ENCODE assay signal across 22 cellular contexts in genomic region chr3:48397767-48398681, GRCh38. TPM values are rescaled to one million over a fixed set of nuclear protein-coding genes. Genes with fewer than 3 reads are reported as not detected.
DNase-seq lines count a peak whose midpoint lies in the region; ATAC-seq and TF ChIP-seq lines count a peak whose summit lies in the region.
"Had no signal": no experiment of that assay in that cellular context is flagged by ENCODE, and none has a peak within 500 bp of the region (broad histone marks: within the 10 kb centered on the region; RNA-seq: fewer than 3 reads in every experiment).

No MANE protein-coding gene starts in this region.

- H2AFZ ChIP-seq in SK-N-SH (ENCODE audit: low read depth), result no peak overlapping the region

- no peak for TF ChIP-seq RAD21 in SK-N-SH (IDR thresholded peaks at IDR 0.05; ENCODE audit: low read length)

- no peaks in the 10 kb centered on the region for H3K9me2 ChIP-seq in SK-N-SH

- no peaks in the 10 kb centered on the region for H3K27me3 ChIP-seq in SK-N-SH (ENCODE audit: insufficient read depth)
- H3K27me3 ChIP-seq: left lung, tibial nerve had no signal

- DNase-seq in SK-N-SH (peak; percentile 10), iPS-NIHi7 (ENCODE audit: extremely low spot score) (peak; percentile 10), type B pancreatic cell (ENCODE audit: extremely low spot score, unreplicated experiment) (no peak), NCI-H1694 (lab: John Stamatoyannopoulos, UW) (no peak)
- DNase-seq: amniotic stem cell, C1 segment of cervical spinal cord, DMS153, NCI-H146, SHP77 had no signal

- H3K4me1 Mint-ChIP-seq in type B pancreatic cell (ENCODE audit: unreplicated experiment), result peaks cover 5% of the 10 kb centered on the region
- H3K4me1 Mint-ChIP-seq: central memory CD8-positive, alpha-beta T cell had no signal

- H3F3A ChIP-seq in SK-N-SH (replicated peaks; ENCODE audit: insufficient read depth), result peaks cover 12% of the 10 kb centered on the region

- H3K27ac ChIP-seq in SK-N-SH (ENCODE audit: low read depth in 2 of 2, low read length in 1 of 2), result peak overlapping the region in 1 of 2 experiments; percentile 60; a peak in 1 of 4 replicates
- H3K27ac ChIP-seq: prostate gland had no signal

- CTCF ChIA-PET in SK-N-SH (lab: Yijun Ruan, JAX), result interaction anchor here (0.8 to 15.6 kb wide), 5 partner anchors 10 to 107 kb away, joined by 3 to 399 read pairs (median 40); partner anchors contain the start of gene PLXNB1

- no peak for TF ChIP-seq EP300 in SK-N-SH (IDR thresholded peaks at IDR 0.05; ENCODE audit: borderline replicate concordance in 1 of 2, low read depth in 1 of 2, low read length in 1 of 2)

- peaks cover 6 to 23% of the 10 kb centered on the region in 2 experiments; a peak in 2 of 4 replicates for H3K4me1 ChIP-seq in SK-N-SH (ENCODE audit: control insufficient read depth in 1 of 2, insufficient read depth in 2 of 2, low read depth in 1 of 2, low read length in 1 of 2)
- H3K4me1 ChIP-seq: prostate gland had no signal

- H3K4me3 ChIP-seq in SK-N-SH (ENCODE audit: low read depth in 2 of 2, low read length in 1 of 2), result no peak overlapping the region
- H3K4me3 ChIP-seq: left lung, prostate gland, tibial nerve had no signal

- TF ChIP-seq CTCF in SK-N-SH (IDR thresholded peaks at IDR 0.05) (no peak), type B pancreatic cell (conservative IDR thresholded peaks at IDR 0.05) (no peak)

- no peaks in the 10 kb centered on the region for H3K9me3 ChIP-seq in SK-N-SH
- H3K9me3 ChIP-seq: left lung, prostate gland, tibial nerve had no signal

- no peak overlapping the region for H3K4me3 Mint-ChIP-seq in type B pancreatic cell
- H3K4me3 Mint-ChIP-seq: central memory CD8-positive, alpha-beta T cell; T-helper 1 cell treated with Interleukin-12 subunit alpha and Interleukin-12 subunit beta and Interleukin-4 antibody, amounts not matched to agents 30 μg/mL and 1 μg/mL, for 36 hours had no signal

- H3K27ac Mint-ChIP-seq in type B pancreatic cell, result peak overlapping the region; percentile 51
- H3K27ac Mint-ChIP-seq: T-helper 1 cell treated with Interleukin-12 subunit alpha and Interleukin-12 subunit beta and Interleukin-4 antibody, amounts not matched to agents 30 μg/mL and 1 μg/mL, for 36 hours had no signal

- no peaks in the 10 kb centered on the region for H3K9me3 Mint-ChIP-seq in type B pancreatic cell
- H3K9me3 Mint-ChIP-seq: central memory CD8-positive, alpha-beta T cell; T-helper 1 cell treated with Interleukin-12 subunit alpha and Interleukin-12 subunit beta and Interleukin-4 antibody, amounts not matched to agents 30 μg/mL and 1 μg/mL, for 36 hours had no signal

- no peaks in the 10 kb centered on the region for H3K36me3 ChIP-seq in SK-N-SH (replicated peaks in 1 of 2; ENCODE audit: control insufficient read depth in 1 of 2, insufficient read depth in 2 of 2, low read length in 1 of 2)
- H3K36me3 ChIP-seq: left lung, prostate gland had no signal

- H4K20me1 ChIP-seq in SK-N-SH (ENCODE audit: insufficient read depth), result no peaks in the 10 kb centered on the region

- no peak overlapping the region for H3K4me2 ChIP-seq in SK-N-SH

- no peaks in the 10 kb centered on the region for H3K36me3 Mint-ChIP-seq in type B pancreatic cell

- no peak overlapping the region for H3K9ac ChIP-seq in SK-N-SH

- peaks cover 4% of the 10 kb centered on the region for H3K27me3 Mint-ChIP-seq in type B pancreatic cell

- 66% methylated on average over 3 of the region's 9 CpGs for WGBS in SK-N-SH (ENCODE audit: low lambda C conversion rate)

- H3K79me2 ChIP-seq in SK-N-SH (ENCODE audit: insufficient read depth), result no peaks in the 10 kb centered on the region

- ATAC-seq in SK-N-SH treated with all-trans-retinoic acid at 6 μM for 48 hours (no peak), HG02970 (IDR thresholded peaks at IDR 0.05; ENCODE audit: low FRiP score, unreplicated experiment) (no peak)
- ATAC-seq: HCT116 had no signal

- POLR2A ChIA-PET in SK-N-SH (lab: Yijun Ruan, JAX), result interaction anchor here (0.6 to 1.8 kb wide), 2 partner anchors 24 to 51 kb away, joined by 3 to 6 read pairs; no protein-coding TSS in a partner anchor

TF ChIP-seq in SK-N-SH, 30 proteins besides CTCF, POLR2A, EP300 and RAD21 (continues in another document):
- no peak for TF ChIP-seq POLR2AphosphoS5 (IDR thresholded peaks at IDR 0.05; ENCODE audit: low read depth, low read length)
- no peak for TF ChIP-seq NRF1 (IDR thresholded peaks at IDR 0.05; ENCODE audit: low read depth, low read length)
- no peak for TF ChIP-seq SIN3A (IDR thresholded peaks at IDR 0.05; ENCODE audit: borderline replicate concordance, low read depth, low read length)
- TF ChIP-seq FOXM1 (IDR thresholded peaks at IDR 0.05; ENCODE audit: low read depth), result no peak
- no peak for TF ChIP-seq IRF3 (IDR thresholded peaks at IDR 0.05; ENCODE audit: low read depth, low read length)
- no peak for TF ChIP-seq MAX (IDR thresholded peaks at IDR 0.05; ENCODE audit: low read depth)
- no peak for TF ChIP-seq FOSL2 (IDR thresholded peaks at IDR 0.05; ENCODE audit: borderline replicate concordance, low read depth)
- TF ChIP-seq EZH2phosphoT487 (IDR thresholded peaks at IDR 0.05; ENCODE audit: borderline replicate concordance, low read depth), result no peak
- no peak for TF ChIP-seq RCOR1 (IDR thresholded peaks at IDR 0.05; ENCODE audit: low read length)

TF ChIP-seq in SK-N-SH treated with all-trans-retinoic acid at 6 μM for 48 hours, 23 proteins besides CTCF, POLR2A, EP300 and RAD21 (continues in another document):
- TF ChIP-seq ISL1 (CRISPR knock-in tag; IDR thresholded peaks at IDR 0.05) (no peak), TOX (CRISPR knock-in tag; IDR thresholded peaks at IDR 0.05; ENCODE audit: borderline replicate concordance) (no peak), CSDC2 (CRISPR knock-in tag; IDR thresholded peaks at IDR 0.05) (no peak), SNAI2 (CRISPR knock-in tag; IDR thresholded peaks at IDR 0.05) (no peak), ESRRG (CRISPR knock-in tag; IDR thresholded peaks at IDR 0.05) (no peak), ZFP30 (CRISPR knock-in tag; IDR thresholded peaks at IDR 0.05) (no peak), ARNTL (CRISPR knock-in tag; IDR thresholded peaks at IDR 0.05; ENCODE audit: borderline replicate concordance, low read depth) (no peak), TCF4 (CRISPR knock-in tag; IDR thresholded peaks at IDR 0.05; ENCODE audit: borderline replicate concordance) (no peak), GLIS3 (CRISPR knock-in tag; IDR thresholded peaks at IDR 0.05) (no peak), ZFP3 (CRISPR knock-in tag; IDR thresholded peaks at IDR 0.05) (no peak)
- TF ChIP-seq, protein P1, sequence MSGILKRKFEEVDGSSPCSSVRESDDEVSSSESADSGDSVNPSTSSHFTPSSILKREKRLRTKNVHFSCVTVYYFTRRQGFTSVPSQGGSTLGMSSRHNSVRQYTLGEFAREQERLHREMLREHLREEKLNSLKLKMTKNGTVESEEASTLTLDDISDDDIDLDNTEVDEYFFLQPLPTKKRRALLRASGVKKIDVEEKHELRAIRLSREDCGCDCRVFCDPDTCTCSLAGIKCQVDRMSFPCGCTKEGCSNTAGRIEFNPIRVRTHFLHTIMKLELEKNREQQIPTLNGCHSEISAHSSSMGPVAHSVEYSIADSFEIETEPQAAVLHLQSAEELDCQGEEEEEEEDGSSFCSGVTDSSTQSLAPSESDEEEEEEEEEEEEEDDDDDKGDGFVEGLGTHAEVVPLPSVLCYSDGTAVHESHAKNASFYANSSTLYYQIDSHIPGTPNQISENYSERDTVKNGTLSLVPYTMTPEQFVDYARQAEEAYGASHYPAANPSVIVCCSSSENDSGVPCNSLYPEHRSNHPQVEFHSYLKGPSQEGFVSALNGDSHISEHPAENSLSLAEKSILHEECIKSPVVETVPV (CRISPR knock-in tag; IDR thresholded peaks at IDR 0.05), result no peak
- TF ChIP-seq, protein P2, sequence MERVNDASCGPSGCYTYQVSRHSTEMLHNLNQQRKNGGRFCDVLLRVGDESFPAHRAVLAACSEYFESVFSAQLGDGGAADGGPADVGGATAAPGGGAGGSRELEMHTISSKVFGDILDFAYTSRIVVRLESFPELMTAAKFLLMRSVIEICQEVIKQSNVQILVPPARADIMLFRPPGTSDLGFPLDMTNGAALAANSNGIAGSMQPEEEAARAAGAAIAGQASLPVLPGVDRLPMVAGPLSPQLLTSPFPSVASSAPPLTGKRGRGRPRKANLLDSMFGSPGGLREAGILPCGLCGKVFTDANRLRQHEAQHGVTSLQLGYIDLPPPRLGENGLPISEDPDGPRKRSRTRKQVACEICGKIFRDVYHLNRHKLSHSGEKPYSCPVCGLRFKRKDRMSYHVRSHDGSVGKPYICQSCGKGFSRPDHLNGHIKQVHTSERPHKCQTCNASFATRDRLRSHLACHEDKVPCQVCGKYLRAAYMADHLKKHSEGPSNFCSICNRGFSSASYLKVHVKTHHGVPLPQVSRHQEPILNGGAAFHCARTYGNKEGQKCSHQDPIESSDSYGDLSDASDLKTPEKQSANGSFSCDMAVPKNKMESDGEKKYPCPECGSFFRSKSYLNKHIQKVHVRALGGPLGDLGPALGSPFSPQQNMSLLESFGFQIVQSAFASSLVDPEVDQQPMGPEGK (CRISPR knock-in tag; IDR thresholded peaks at IDR 0.05; ENCODE audit: borderline replicate concordance), result no peak

RNA-seq across cellular contexts. Expression of gene FBXW12, which starts 26.0 kb away (rescaled TPM):
- polyA plus RNA-seq in SK-N-SH (2012; rRNA removed), result 0.07 TPM in 1 of 2 replicates, not detected in the other
- 0.04 TPM in 1 of 2 replicates, not detected in the other for polyA plus RNA-seq in SK-N-SH (2012; cell fraction: cytosol; rRNA removed)
- 0.11 and 0.13 TPM in 2 replicates for polyA plus RNA-seq in SK-N-SH (2012; cell fraction: nucleus; rRNA removed)
- total RNA-seq in type B pancreatic cell (ENCODE audit: low replicate concordance), result not detected in 2 replicates
- total RNA-seq: A172; activated CD8-positive, alpha-beta memory T cell treated with anti-CD3 and anti-CD28 coated beads for 36 hours; fibroblast of villous mesenchyme; HT1080; left lung; MCF 10A; tibial nerve had no signal

RNA-seq across cellular contexts. Expression of gene PLXNB1, which starts 31.9 kb away (rescaled TPM):
- polyA plus RNA-seq in SK-N-SH (2012; rRNA removed), result 38.0 and 39.8 TPM in 2 replicates
- polyA plus RNA-seq in SK-N-SH (2012; cell fraction: cytosol; rRNA removed), result 6.5 and 13.9 TPM in 2 replicates
- 195 and 267 TPM in 2 replicates for polyA plus RNA-seq in SK-N-SH (2012; cell fraction: nucleus; rRNA removed)
- 212 and 367 TPM in 2 replicates for total RNA-seq in type B pancreatic cell (ENCODE audit: low replicate concordance)

RNA-seq across cellular contexts. Expression of gene CCDC51, which starts 41.9 kb away (rescaled TPM):
- 24.2 and 29.6 TPM in 2 replicates for polyA plus RNA-seq in SK-N-SH (2012; rRNA removed)
- 22.7 and 27.4 TPM in 2 replicates for polyA plus RNA-seq in SK-N-SH (2012; cell fraction: cytosol; rRNA removed)
- 15.3 and 20.4 TPM in 2 replicates for polyA plus RNA-seq in SK-N-SH (2012; cell fraction: nucleus; rRNA removed)
- total RNA-seq in type B pancreatic cell (ENCODE audit: low replicate concordance), result 15.0 and 25.7 TPM in 2 replicates

RNA-seq across cellular contexts. Expression of gene TMA7, which starts 42.0 kb away (rescaled TPM):
- 393 and 438 TPM in 2 replicates for polyA plus RNA-seq in SK-N-SH (2012; rRNA removed)
- 655 and 1,170 TPM in 2 replicates for polyA plus RNA-seq in SK-N-SH (2012; cell fraction: cytosol; rRNA removed)
- polyA plus RNA-seq in SK-N-SH (2012; cell fraction: nucleus; rRNA removed), result 91.0 and 95.9 TPM in 2 replicates
- total RNA-seq in type B pancreatic cell (ENCODE audit: low replicate concordance), result 268 and 281 TPM in 2 replicates

RNA-seq across cellular contexts. Expression of gene ATRIP, which starts 48.5 kb away (rescaled TPM):
- 5.6 and 6.5 TPM in 2 replicates for polyA plus RNA-seq in SK-N-SH (2012; rRNA removed)
- 4.0 and 4.3 TPM in 2 replicates for polyA plus RNA-seq in SK-N-SH (2012; cell fraction: cytosol; rRNA removed)
- polyA plus RNA-seq in SK-N-SH (2012; cell fraction: nucleus; rRNA removed), result 12.5 and 14.9 TPM in 2 replicates
- 9.3 and 16.0 TPM in 2 replicates for total RNA-seq in type B pancreatic cell (ENCODE audit: low replicate concordance)

Comparison
In these comparisons a context has a peak if more than half of its experiments do, and no peak if none do; other contexts are left out.
1. DNase-seq: peak in SK-N-SH (single experiment) and iPS-NIHi7 (single experiment); none in type B pancreatic cell (single experiment) and NCI-H1694 (single experiment).